ENCODE assay signal across 8 cellular contexts in genomic region chr19:1942934-1943555, GRCh38. TPM values are rescaled to one million over a fixed set of nuclear protein-coding genes. Genes with fewer than 3 reads are reported as not detected.
DNase-seq lines count a peak whose midpoint lies in the region; ATAC-seq and TF ChIP-seq lines count a peak whose summit lies in the region.

No MANE protein-coding gene starts in this region.

- H3K9me3 Mint-ChIP-seq in activated naive CD8-positive, alpha-beta T cell (ENCODE audit: low read depth), result no peaks in the 10 kb centered on the region

- no peaks in the 10 kb centered on the region for H3K9me3 ChIP-seq in heart left ventricle
- H3K9me3 ChIP-seq in thyroid gland, result no peaks in the 10 kb centered on the region

- no peaks in the 10 kb centered on the region for H3K27me3 ChIP-seq in heart left ventricle
- H3K27me3 ChIP-seq in kidney epithelial cell (ENCODE audit: control insufficient read depth, insufficient read depth, low read length), result no peaks in the 10 kb centered on the region
- no peaks in the 10 kb centered on the region for H3K27me3 ChIP-seq in thyroid gland

- DNase-seq in heart left ventricle (no peak), Right ventricle myocardium inferior (ENCODE audit: missing footprints) (no peak), kidney epithelial cell (ENCODE audit: low read depth) (no peak), thyroid gland (no peak), GOT3 (lab: John Stamatoyannopoulos, UW) (no peak), NCI-H748 (lab: John Stamatoyannopoulos, UW; ENCODE audit: unreplicated experiment) (no peak)

- H3K36me3 ChIP-seq in heart left ventricle (no peaks in the 10 kb centered on the region), kidney epithelial cell (ENCODE audit: control insufficient read depth, insufficient read depth, low read length) (no peaks in the 10 kb centered on the region), thyroid gland (no peaks in the 10 kb centered on the region)

- peaks cover 32% of the 10 kb centered on the region for H3K4me1 Mint-ChIP-seq in activated naive CD8-positive, alpha-beta T cell (ENCODE audit: low read depth)

- WGBS in heart left ventricle, 4 donors, result 37 to 57% (median 40%) methylated on average over 19 to 21 of the region's 21 CpGs
- 30 to 34% methylated on average over 16 to 19 of the region's 21 CpGs for WGBS in thyroid gland, 2 donors

- peak overlapping the region in 11 of 12 donors; percentile 75 to 100 (median 92) for H3K27ac ChIP-seq in heart left ventricle
- H3K27ac ChIP-seq in thyroid gland, result peak overlapping the region in 2 of 3 donors; percentile 65 to 77

- H3K27me3 Mint-ChIP-seq in activated naive CD8-positive, alpha-beta T cell, result no peaks in the 10 kb centered on the region

- peak overlapping the region; percentile 93 for H3K27ac Mint-ChIP-seq in activated naive CD8-positive, alpha-beta T cell

- peak overlapping the region; percentile 92 for H3K4me3 Mint-ChIP-seq in activated naive CD8-positive, alpha-beta T cell

- TF ChIP-seq CTCF in heart left ventricle (IDR thresholded peaks at IDR 0.05) (no peak), kidney epithelial cell (IDR thresholded peaks at IDR 0.05; ENCODE audit: insufficient read depth, low read length, poor library complexity, severe bottlenecking) (no peak), thyroid gland (IDR thresholded peaks at IDR 0.05) (no peak)

- ATAC-seq in heart left ventricle, result no peak
- no peak for ATAC-seq in Right ventricle myocardium inferior
- no peak for ATAC-seq in GM18517 (IDR thresholded peaks at IDR 0.05; ENCODE audit: unreplicated experiment)

- H3K36me3 Mint-ChIP-seq in activated naive CD8-positive, alpha-beta T cell, result no peaks in the 10 kb centered on the region

- TF ChIP-seq POLR2A in heart left ventricle (IDR thresholded peaks at IDR 0.05), result no peak
- TF ChIP-seq POLR2A in thyroid gland (IDR thresholded peaks at IDR 0.05), result no peak

- peaks cover 3 to 58% (median 27%) of the 10 kb centered on the region in 12 donors for H3K4me1 ChIP-seq in heart left ventricle
- H3K4me1 ChIP-seq in thyroid gland, result peaks cover 19 to 25% of the 10 kb centered on the region in 2 donors

- intact Hi-C loops in heart left ventricle (cut with DNase I), result no loop called here
- intact Hi-C loops in Right ventricle myocardium inferior (cut with DNase I), result no loop called here
- intact Hi-C loops in thyroid gland (cut with DNase I), result no loop called here

- peak overlapping the region; percentile 27 to 96 (median 77) for H3K4me3 ChIP-seq in heart left ventricle
- peak overlapping the region; percentile 99 for H3K4me3 ChIP-seq in kidney epithelial cell (ENCODE audit: low read depth, low read length)
- H3K4me3 ChIP-seq in thyroid gland (replicated peaks in 1 of 3), result peak overlapping the region in 1 of 3 donors; percentile 67

RNA-seq across cellular contexts. Expression of gene CSNK1G2, which starts 2.1 kb away (rescaled TPM):
- total RNA-seq in heart left ventricle (10 to 100 TPM; 18.2 to 42.7 (median 24.6) TPM), Right ventricle myocardium inferior (23.6 TPM), kidney epithelial cell (95.8 and 105 TPM in 2 replicates), thyroid gland (10 to 100 TPM; 47.2 to 67.6 (median 60.8) TPM)
- 10 to 100 TPM; 24.3 to 41.7 TPM for polyA plus RNA-seq in heart left ventricle

RNA-seq across cellular contexts. Expression of gene ADAT3, which starts 37.8 kb away (rescaled TPM):
- 1 to 10 TPM; 1.2 to 5.1 (median 1.9) TPM for total RNA-seq in heart left ventricle
- 1 to 10 TPM; 1.6 to 3.1 TPM for polyA plus RNA-seq in heart left ventricle
- 1.6 TPM for total RNA-seq in Right ventricle myocardium inferior
- 1.8 and 8.6 TPM in 2 replicates for total RNA-seq in kidney epithelial cell
- total RNA-seq in thyroid gland, result 10 to 100 TPM in 2 of 4 donors, 1 to 10 TPM in 2; 4.0 to 14.6 (median 8.3) TPM

RNA-seq across cellular contexts. Expression of gene SCAMP4, which starts 37.8 kb away (rescaled TPM):
- total RNA-seq in heart left ventricle, result 10 to 100 TPM; 13.5 to 38.8 (median 19.1) TPM
- 10 to 100 TPM; 15.4 to 28.3 TPM for polyA plus RNA-seq in heart left ventricle
- total RNA-seq in Right ventricle myocardium inferior, result 17.9 TPM
- 167 and 178 TPM in 2 replicates for total RNA-seq in kidney epithelial cell
- total RNA-seq in thyroid gland, result 100 to 1,000 TPM in 3 of 4 donors, 10 to 100 TPM in 1; 69.5 to 269 (median 137) TPM

RNA-seq across cellular contexts. Expression of gene ABHD17A, which starts 57.7 kb away (rescaled TPM):
- total RNA-seq in heart left ventricle (100 to 1,000 TPM in 2 of 9 donors, 10 to 100 TPM in 7; 48.5 to 121 (median 52.0) TPM), Right ventricle myocardium inferior (61.5 TPM), kidney epithelial cell (54.1 and 66.7 TPM in 2 replicates), thyroid gland (100 to 1,000 TPM in 1 of 4 donors, 10 to 100 TPM in 3; 86.8 to 134 (median 91.4) TPM)
- 100 to 1,000 TPM in 1 of 2 donors, 10 to 100 TPM in 1; 64.1 to 116 TPM for polyA plus RNA-seq in heart left ventricle
